Comparison of ENCODE assay signal across 8 cellular contexts in the genomic region with DNA sequence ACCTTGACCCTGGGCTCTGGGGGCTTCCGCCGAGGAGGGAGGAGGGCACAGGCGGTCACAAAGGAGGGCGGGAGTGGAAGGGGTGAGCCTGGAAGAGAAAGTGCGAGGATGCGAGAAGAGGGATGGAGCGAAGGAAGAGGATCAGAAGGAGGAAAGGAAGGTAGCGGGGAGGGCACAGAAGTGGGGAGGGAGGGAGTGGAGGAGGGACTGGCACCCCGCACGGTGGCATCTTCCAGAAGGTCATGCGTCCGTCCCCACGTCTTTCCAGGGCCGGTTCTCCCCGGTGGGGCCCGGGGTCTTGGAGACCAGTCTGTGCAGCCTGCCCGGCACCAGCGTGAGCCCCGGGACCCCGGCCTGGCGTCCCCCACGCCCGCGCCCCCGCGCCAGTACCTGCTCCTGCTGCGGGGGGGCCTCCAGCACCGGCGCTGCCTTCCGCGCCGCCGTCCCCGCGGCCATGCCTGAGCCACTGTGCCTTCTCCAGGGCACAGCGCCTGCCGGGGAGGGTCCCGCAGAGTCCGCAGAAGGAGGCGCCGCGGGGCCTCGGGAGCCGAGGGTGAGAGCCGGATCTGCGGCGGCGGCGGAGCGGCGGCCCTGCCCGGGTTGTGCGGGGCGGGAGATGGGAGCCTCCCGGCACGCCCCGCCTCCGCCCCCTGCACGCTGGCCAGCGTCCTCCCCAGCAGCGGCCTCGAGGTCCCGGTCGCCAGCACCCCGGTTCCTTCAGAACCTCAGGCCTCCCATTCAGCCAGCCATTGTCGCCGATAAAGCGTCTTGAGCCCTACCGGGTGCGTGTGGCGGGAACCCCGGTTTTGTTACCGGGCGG. TPM values are rescaled to one million over a fixed set of nuclear protein-coding genes. Genes with fewer than 3 reads are reported as not detected.
DNase-seq lines count a peak whose midpoint lies in the region; ATAC-seq, FAIRE-seq and TF ChIP-seq lines count a peak whose summit lies in the region.

A gene (minus strand): TSS at position 618 of the 820 bp plus-strand sequence. CDS start 162 bp downstream, at position 456.

- H3K9ac ChIP-seq in BLaER1: peak within 1 kb of the TSS; percentile 69
- peak within 1 kb of the TSS; percentile 22 for H3K9ac ChIP-seq in SK-N-MC (ENCODE audit: insufficient read length)
- peak within 1 kb of the TSS; percentile 14 to 72 (median 64) for H3K9ac ChIP-seq in H1 (replicated peaks in 1 of 4; ENCODE audit: extremely low read depth in 1 of 4, low read depth in 3 of 4, low read length in 3 of 4)

- H3K4me1 Mint-ChIP-seq in naive thymus-derived CD4-positive, alpha-beta T cell: peaks cover 6 to 75% (median 62%) of the 10 kb centered on the region in 7 donors

- no peak for TF ChIP-seq EP300 in H1 (IDR thresholded peaks at IDR 0.05; ENCODE audit: borderline replicate concordance in 1 of 2, low read depth in 2 of 2, low read length in 2 of 2)

- H3K14ac ChIP-seq in H1 (ENCODE audit: insufficient read length): no peak within 1 kb of the TSS

- ATAC-seq in naive thymus-derived CD4-positive, alpha-beta T cell: peak; percentile 54
- ATAC-seq in aorta (ENCODE audit: low FRiP score) (peak; percentile 46), HG02973 (IDR thresholded peaks at IDR 0.05; ENCODE audit: unreplicated experiment) (no peak)

- H3K23ac ChIP-seq in H1 (ENCODE audit: insufficient read length): no peak within 1 kb of the TSS

- peak within 1 kb of the TSS; percentile 80 for H4K8ac ChIP-seq in H1 (ENCODE audit: extremely low read depth, insufficient read depth, low read length)

- TF ChIP-seq RAD21 in H1 (IDR thresholded peaks at IDR 0.05 in 1 of 2, conservative IDR thresholded peaks at IDR 0.05 in 1 of 2; ENCODE audit: low read depth in 2 of 2, low read length in 2 of 2): no peak

- peak within 1 kb of the TSS; percentile 90; the same call in 1 of the 2 replicates for H2BK15ac ChIP-seq in H1 (ENCODE audit: low read length)

- H3K4me1 ChIP-seq in BLaER1 (peaks cover 18% of the 10 kb centered on the region), H1 (replicated peaks in 1 of 4; ENCODE audit: control insufficient read depth in 3 of 4, insufficient read depth in 4 of 4, low read length in 3 of 4) (peaks cover 11 to 27% (median 21%) of the 10 kb centered on the region in 4 experiments; a peak in 6 of 7 replicates), aorta (ENCODE audit: control insufficient read depth in 1 of 2, insufficient read depth in 2 of 2, low read length in 2 of 2) (no peaks in the 10 kb centered on the region)
- peaks cover 0 to 27% of the 10 kb centered on the region in 2 donors for H3K4me1 ChIP-seq in naive thymus-derived CD4-positive, alpha-beta T cell (ENCODE audit: control insufficient read depth in 2 of 2, insufficient read depth in 2 of 2, low read length in 2 of 2)

- H3K79me1 ChIP-seq in H1 (ENCODE audit: low read depth, low read length): no peaks in the 10 kb centered on the region; the same call in none of the 2 replicates

- peaks cover 14% of the 10 kb centered on the region for H3K23me2 ChIP-seq in H1 (ENCODE audit: low read depth, low read length)

- peak within 1 kb of the TSS; percentile 93 for H3K18ac ChIP-seq in H1 (ENCODE audit: extremely low read depth, low read length)

- H2BK20ac ChIP-seq in H1 (ENCODE audit: low read length): 0 out of 2 replicates have a peak within 1 kb of the TSS, but pooled peaks have one; percentile 34

- peak within 1 kb of the TSS; percentile 75; the same call in 1 of the 2 replicates for H2BK12ac ChIP-seq in H1 (ENCODE audit: low read depth, low read length)

- H2AFZ ChIP-seq in H1 (ENCODE audit: low read length): peak within 1 kb of the TSS; percentile 43; the same call in 1 of the 2 replicates

- H3K27ac ChIP-seq in BLaER1: peak within 1 kb of the TSS; percentile 18; the same call in 1 of the 2 replicates
- no peak within 1 kb of the TSS for H3K27ac ChIP-seq in SK-N-MC
- peak within 1 kb of the TSS; percentile 60; the same call in 1 of the 2 replicates for H3K27ac ChIP-seq in H1 (ENCODE audit: low read depth, low read length)
- H3K27ac ChIP-seq in naive thymus-derived CD4-positive, alpha-beta T cell (ENCODE audit: low read depth, low read length): peak within 1 kb of the TSS; percentile 54
- H3K27ac ChIP-seq in aorta (ENCODE audit: low read depth in 1 of 2, low read length in 2 of 2): no peak within 1 kb of the TSS

- peak within 1 kb of the TSS; percentile 40 to 91 (median 84) for H3K4me3 Mint-ChIP-seq in naive thymus-derived CD4-positive, alpha-beta T cell

- H3K4me2 ChIP-seq in BLaER1: peak within 1 kb of the TSS; percentile 76
- peak within 1 kb of the TSS; percentile 89 to 98 for H3K4me2 ChIP-seq in H1 (ENCODE audit: insufficient read depth in 1 of 2, low read depth in 2 of 2, low read length in 2 of 2)

- peak within 1 kb of the TSS in 8 of 9 donors; percentile 75 to 95 (median 90) for H3K27ac Mint-ChIP-seq in naive thymus-derived CD4-positive, alpha-beta T cell

- peak within 1 kb of the TSS; percentile 57 for H4K5ac ChIP-seq in H1 (ENCODE audit: insufficient read length, low read depth, low read length)

- H3K4ac ChIP-seq in H1 (replicated peaks; ENCODE audit: insufficient read length, low read depth, low read length): peak within 1 kb of the TSS; percentile 36

- H3K4me3 ChIP-seq in BLaER1 (peak within 1 kb of the TSS; percentile 67), SK-N-MC (peak within 1 kb of the TSS; percentile 70), H1 (ENCODE audit: extremely low read depth in 1 of 4, insufficient read depth in 2 of 4, low read depth in 3 of 4, low read length in 4 of 4) (peak within 1 kb of the TSS; percentile 70 to 87 (median 72)), aorta (ENCODE audit: low read length in 2 of 2) (peak within 1 kb of the TSS; percentile 58 to 74)
- H3K4me3 ChIP-seq in naive thymus-derived CD4-positive, alpha-beta T cell (ENCODE audit: low read length): peak within 1 kb of the TSS; percentile 34

- peaks cover 0 to 3% of the 10 kb centered on the region in 2 experiments; a peak in 1 of 4 replicates for H3K79me2 ChIP-seq in H1 (ENCODE audit: control insufficient read depth in 1 of 2, insufficient read depth in 2 of 2, low read length in 2 of 2)

- H3K36me3 ChIP-seq in BLaER1 (no peaks in the 10 kb centered on the region), SK-N-MC (ENCODE audit: insufficient read depth, low read length) (no peaks in the 10 kb centered on the region), H1 (ENCODE audit: control insufficient read depth in 2 of 4, insufficient read depth in 4 of 4, low read length in 3 of 4) (no peaks in the 10 kb centered on the region), aorta (ENCODE audit: control insufficient read depth in 1 of 2, insufficient read depth in 2 of 2, low read length in 1 of 2) (no peaks in the 10 kb centered on the region)
- H3K36me3 ChIP-seq in naive thymus-derived CD4-positive, alpha-beta T cell (ENCODE audit: control insufficient read depth in 2 of 3, insufficient read depth in 3 of 3, low read length in 3 of 3): no peaks in the 10 kb centered on the region

- FAIRE-seq in H1 (lab: Jason Lieb, UNC): no peak

- H2BK5ac ChIP-seq in H1 (ENCODE audit: low read depth, low read length): peak within 1 kb of the TSS; percentile 60; the same call in 1 of the 2 replicates

- H4K20me1 ChIP-seq in BLaER1 (no peaks in the 10 kb centered on the region), H1 (replicated peaks in 1 of 2; ENCODE audit: control insufficient read depth in 1 of 2, insufficient read depth in 2 of 2, low read length in 2 of 2) (peaks cover 0 to 8% of the 10 kb centered on the region in 2 experiments)

- DNase-seq in SK-N-MC (ENCODE audit: low read depth, low spot score) (no peak), H1 (ENCODE audit: low read depth in 1 of 2, low spot score in 2 of 2) (peak in 1 of 2 experiments; percentile 71), aorta (peak; percentile 51 to 78), NOMO-1 treated with dmso at 0.1 percent for 144 hours (lab: John Stamatoyannopoulos, UW; ENCODE audit: unreplicated experiment) (no peak), inferior parietal cortex (ENCODE audit: extremely low spot score) (no peak)
- DNase-seq in naive thymus-derived CD4-positive, alpha-beta T cell: peak in 8 of 9 donors; percentile 20 to 32 (median 29)

- H3K27me3 Mint-ChIP-seq in naive thymus-derived CD4-positive, alpha-beta T cell: peaks cover 0 to 71% (median 14%) of the 10 kb centered on the region in 5 donors

- CTCF ChIA-PET in H1 (lab: Charles Lee; ENCODE audit: partially characterized antibody): interaction anchor here (0.6 to 2.8 kb wide), 3 partner anchors 9 to 103 kb away, joined by 3 to 13 read pairs (median 11); no protein-coding TSS in a partner anchor
- CTCF ChIA-PET in naive thymus-derived CD4-positive, alpha-beta T cell (lab: Charles Lee): interaction anchor here (0.7 kb wide), 1 partner anchor 9 kb away, joined by 4 read pairs; no protein-coding TSS in a partner anchor

- POLR2A ChIA-PET in H1 (lab: Charles Lee; ENCODE audit: partially characterized antibody): interaction anchor here (0.6 to 2.4 kb wide), 11 partner anchors 10 to 179 kb away, joined by 3 to 10 read pairs (median 4); a partner anchor contains a TSS
- POLR2A ChIA-PET in naive thymus-derived CD4-positive, alpha-beta T cell (lab: Charles Lee): no interaction called here

- peaks cover 0 to 9% (median 0%) of the 10 kb centered on the region in 5 donors for H3K36me3 Mint-ChIP-seq in naive thymus-derived CD4-positive, alpha-beta T cell

- H3K9me3 ChIP-seq in BLaER1 (peaks cover 17% of the 10 kb centered on the region), SK-N-MC (ENCODE audit: low read depth, low read length) (no peaks in the 10 kb centered on the region), H1 (ENCODE audit: insufficient read depth in 2 of 2, low read depth in 1 of 2, low read length in 1 of 2) (0 out of 4 replicates have a peak, but pooled peaks cover 0 to under 1% of the 10 kb centered on the region in 2 experiments), aorta (ENCODE audit: control insufficient read depth, low read length) (peaks cover 2% of the 10 kb centered on the region)
- no peaks in the 10 kb centered on the region for H3K9me3 ChIP-seq in naive thymus-derived CD4-positive, alpha-beta T cell (ENCODE audit: control insufficient read depth in 2 of 3, low read length in 3 of 3)

- peaks cover 46% of the 10 kb centered on the region for H3K27me3 ChIP-seq in BLaER1
- H3K27me3 ChIP-seq in H1 (replicated peaks in 1 of 4; ENCODE audit: control insufficient read depth in 3 of 4, extremely low read depth in 1 of 4, insufficient read depth in 3 of 4, low read length in 3 of 4): peaks cover 0 to 4% (median 0%) of the 10 kb centered on the region in 4 experiments; a peak in 5 of 7 replicates
- H3K27me3 ChIP-seq in naive thymus-derived CD4-positive, alpha-beta T cell (ENCODE audit: control insufficient read depth in 2 of 2, insufficient read depth in 2 of 2, low read length in 2 of 2): no peaks in the 10 kb centered on the region
- no peaks in the 10 kb centered on the region for H3K27me3 ChIP-seq in aorta (ENCODE audit: control insufficient read depth in 1 of 2, insufficient read depth in 2 of 2, low read length in 1 of 2)

- WGBS in H1 (ENCODE audit: extremely low coverage in 1 of 2, insufficient coverage in 1 of 2, insufficient read length in 1 of 2, insufficient replicate concordance in 2 of 2, low coverage in 1 of 2, low lambda C conversion rate in 2 of 2, missing lambda C conversion rate in 1 of 2), 2 experiments: 2% methylated on average over 24 of the region's 74 CpGs; no CpG with 5 or more reads in 1 of the 2 experiments
- WGBS in aorta, 2 donors: 5 to 6% methylated on average over 55 to 74 of the region's 74 CpGs

- peak within 1 kb of the TSS; percentile 61 for H4K91ac ChIP-seq in H1 (replicated peaks; ENCODE audit: insufficient read length, low read length)

- TF ChIP-seq CTCF in H1 (IDR thresholded peaks at IDR 0.05; ENCODE audit: control extremely low read depth in 1 of 3, insufficient read depth in 1 of 3, low read depth in 1 of 3, low read length in 3 of 3): no peak

- H2AK5ac ChIP-seq in H1 (ENCODE audit: low read depth, low read length): peak within 1 kb of the TSS; percentile 47; the same call in 1 of the 2 replicates

- intact Hi-C loops in naive thymus-derived CD4-positive, alpha-beta T cell (cut with micrococcal nuclease): loop anchor here in 1 of 2 donors (1.0 to 10.0 kb wide), 3 partner anchors 31 to 980 kb away; a partner anchor contains a TSS
- intact Hi-C loops in aorta (cut with DNase I): no loop called here

- TF ChIP-seq POLR2A in H1 (IDR thresholded peaks at IDR 0.05; ENCODE audit: control extremely low read depth in 1 of 2, low read depth in 2 of 2, low read length in 2 of 2): no peak; a peak in 1 of 3 replicates

- peak within 1 kb of the TSS; percentile 12 for H2BK120ac ChIP-seq in H1 (replicated peaks; ENCODE audit: low read depth, low read length)

- peaks cover 0 to 5% (median 3%) of the 10 kb centered on the region in 11 donors for H3K9me3 Mint-ChIP-seq in naive thymus-derived CD4-positive, alpha-beta T cell

- peak within 1 kb of the TSS; percentile 59 for H3K56ac ChIP-seq in H1 (replicated peaks; ENCODE audit: insufficient read length, low read depth, low read length)

RNA-seq across cellular contexts. Expression of the gene that starts here (rescaled TPM):
- 7.3 and 7.9 TPM in 2 replicates for total RNA-seq in H1 (2021; fragmentation: NEBNext Ultra II Directional; extraction: Animal tissue kit (Norgen Biotek cat#: 25700))
- polyA plus RNA-seq in H1 (2011; rRNA removed) (4.7 and 9.8 TPM in 2 replicates), aorta (under 1 TPM in 1 of 2 donors, not detected in 1; 0.33 TPM)
- polyA plus RNA-seq in H1 (2011; cell fraction: cytosol; rRNA removed): 7.9 TPM
- 8.2 TPM for polyA plus RNA-seq in H1 (2011; cell fraction: nucleus; rRNA removed)
- polyA plus RNA-seq in H1 (2012, experiment 1 of 2): 7.0 to 11.4 TPM (median 7.5 TPM) in 4 replicates
- polyA plus RNA-seq in H1 (2012, experiment 2 of 2): 3.4 TPM
- polyA plus RNA-seq in H1 (2013, experiment 1 of 2): 5.1 TPM
- 4.8 TPM for polyA plus RNA-seq in H1 (2013, experiment 2 of 2)
- polyA minus RNA-seq in H1 (2011; rRNA and poly(A)+ RNA removed): 17.9 and 20.3 TPM in 2 replicates
- 7.5 TPM for polyA minus RNA-seq in H1 (2011; cell fraction: cytosol; rRNA and poly(A)+ RNA removed)
- 29.8 TPM for polyA minus RNA-seq in H1 (2011; cell fraction: nucleus; rRNA and poly(A)+ RNA removed)
- 10 to 100 TPM in 1 of 5 experiments, 1 to 10 TPM in 3, not detected in 1; 6.4 to 11.1 (median 8.4) TPM for total RNA-seq in naive thymus-derived CD4-positive, alpha-beta T cell
- polyA plus RNA-seq in naive thymus-derived CD4-positive, alpha-beta T cell: 10 to 100 TPM in 1 of 2 donors, 1 to 10 TPM in 1; 8.4 to 14.0 TPM
- total RNA-seq in aorta: 1 to 10 TPM in 1 of 2 donors, not detected in 1; 1.0 TPM

Comparison
In these comparisons a context has a peak if more than half of its experiments do, and no peak if none do; other contexts are left out.
1. H3K27ac ChIP-seq: peak in BLaER1 (single experiment), H1 (single experiment) and naive thymus-derived CD4-positive, alpha-beta T cell (single experiment); none in SK-N-MC (single experiment) and aorta (0 of 2).
2. DNase-seq: peak in naive thymus-derived CD4-positive, alpha-beta T cell (8 of 9) and aorta (2 of 2); none in SK-N-MC (single experiment), NOMO-1 treated with dmso at 0.1 percent for 144 hours (single experiment) and inferior parietal cortex (single experiment).
3. Peak in every context shown above with its lines, with median percentiles within 50 percentile points of each other: H3K4me3 ChIP-seq and H3K9ac ChIP-seq.